12 cellular contexts compared by ENCODE assay signal in the genomic region with DNA sequence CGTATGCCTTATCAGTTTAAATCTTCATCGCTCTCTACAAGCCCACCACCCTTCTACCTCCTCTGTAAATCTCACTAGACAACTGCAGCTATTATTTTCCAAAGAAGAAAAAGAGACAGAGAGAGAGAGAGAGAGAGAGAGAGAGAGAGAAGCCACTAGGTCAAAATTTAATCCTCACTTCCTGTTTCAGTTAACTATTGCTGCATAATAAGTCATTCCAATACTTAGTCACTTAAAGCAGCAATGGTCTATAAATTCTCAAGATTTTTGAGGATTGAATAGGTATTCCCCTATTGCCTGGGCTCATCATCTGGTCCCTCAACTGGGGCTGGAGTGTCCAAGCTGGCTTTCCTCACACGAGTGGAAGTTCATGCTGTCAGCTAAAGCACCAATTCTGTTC.
DNase-seq lines count a peak whose midpoint lies in the region; ATAC-seq, FAIRE-seq and TF ChIP-seq lines count a peak whose summit lies in the region.
"Had no signal": no experiment of that assay in that cellular context is flagged by ENCODE, and none has a peak within 500 bp of the region (broad histone marks: within the 10 kb centered on the region; RNA-seq: fewer than 3 reads in every experiment).

No MANE protein-coding gene starts in this region.

- intact Hi-C loops in GM12878 (cut with micrococcal nuclease; ENCODE audit: unreplicated experiment) (no loop called here), HepG2 (cut with micrococcal nuclease; ENCODE audit: unreplicated experiment) (no loop called here), posterior vena cava (cut with DNase I) (no loop called here)

- no peak for FAIRE-seq in GM12878 (lab: Jason Lieb, UNC)
- FAIRE-seq in HepG2 (lab: Jason Lieb, UNC), result no peak

- H3K27ac Mint-ChIP-seq in stimulated activated naive CD8-positive, alpha-beta T cell treated with anti-CD3 and anti-CD28 coated beads, Interleukin-15, amount 100 ng/mL, for 72 hours, result no peak overlapping the region
- H3K27ac Mint-ChIP-seq: CD4-positive, alpha-beta memory T cell had no signal

- H3K27ac ChIP-seq in GM12878 (ENCODE audit: control insufficient read depth, insufficient read depth) (no peak overlapping the region), HepG2 (ENCODE audit: extremely low read length, insufficient read depth, low read length) (no peak overlapping the region)
- H3K27ac ChIP-seq: neutrophil, WERI-Rb-1 had no signal

- H3K4me2 ChIP-seq in GM12878 (ENCODE audit: control insufficient read depth, insufficient read depth) (no peak overlapping the region), HepG2 (ENCODE audit: low read depth, low read length) (no peak overlapping the region)

- no peak overlapping the region for H2AFZ ChIP-seq in GM12878 (ENCODE audit: control insufficient read depth, low read depth, low read length)
- no peak overlapping the region for H2AFZ ChIP-seq in HepG2 (ENCODE audit: low read length)

- H3K9me3 Mint-ChIP-seq in stimulated activated naive CD8-positive, alpha-beta T cell treated with anti-CD3 and anti-CD28 coated beads, Interleukin-15, amount 100 ng/mL, for 72 hours, result no peaks in the 10 kb centered on the region
- H3K9me3 Mint-ChIP-seq: CD4-positive, alpha-beta memory T cell had no signal

- TF ChIP-seq POLR2A in GM12878 (IDR thresholded peaks at IDR 0.05; ENCODE audit: low read depth, low read length) (no peak), HepG2 (IDR thresholded peaks at IDR 0.05; ENCODE audit: insufficient read depth in 1 of 2, low read depth in 2 of 2, low read length in 2 of 2) (no peak)

- CTCF ChIA-PET in GM12878 (lab: Yijun Ruan, JAX), result interaction anchor here (0.6 to 1.0 kb wide), 2 partner anchors 13 to 24 kb away, joined by 3 to 4 read pairs; no protein-coding TSS in a partner anchor
- CTCF ChIA-PET in HepG2 (lab: Yijun Ruan, JAX; ENCODE audit: low intra/inter-chr PET ratio, low total read pairs), result no interaction called here

- H3K4me1 Mint-ChIP-seq in stimulated activated naive CD8-positive, alpha-beta T cell treated with anti-CD3 and anti-CD28 coated beads, Interleukin-15, amount 100 ng/mL, for 72 hours, result no peaks in the 10 kb centered on the region

- no peak overlapping the region for H3K9ac ChIP-seq in GM12878 (ENCODE audit: control insufficient read depth, insufficient read depth, low read length)
- H3K9ac ChIP-seq in HepG2 (ENCODE audit: insufficient read depth, low read depth, low read length), result no peak overlapping the region

- ATAC-seq in GM21515 (IDR thresholded peaks at IDR 0.05; ENCODE audit: unreplicated experiment), result peak; percentile 68
- ATAC-seq in HG03280 (IDR thresholded peaks at IDR 0.05; ENCODE audit: unreplicated experiment), result peak; percentile 73
- peak; percentile 59 for ATAC-seq in GM12878
- no peak for ATAC-seq in stimulated activated naive CD8-positive, alpha-beta T cell treated with anti-CD3 and anti-CD28 coated beads, Interleukin-15, amount 100 ng/mL, for 72 hours
- no peak for ATAC-seq in HepG2

- H3K79me2 ChIP-seq in GM12878 (ENCODE audit: control insufficient read depth, insufficient read depth, low read length), result no peaks in the 10 kb centered on the region
- H3K79me2 ChIP-seq in HepG2 (ENCODE audit: insufficient read depth, low read length), result no peaks in the 10 kb centered on the region

- no peaks in the 10 kb centered on the region for H3K27me3 ChIP-seq in GM12878 (replicated peaks in 1 of 2; ENCODE audit: control insufficient read depth in 2 of 2, insufficient read depth in 2 of 2, low read length in 1 of 2)
- no peaks in the 10 kb centered on the region for H3K27me3 ChIP-seq in HepG2 (ENCODE audit: control insufficient read depth in 1 of 2, insufficient read depth in 2 of 2, low read length in 2 of 2)
- H3K27me3 ChIP-seq: neutrophil had no signal

- TF ChIP-seq EP300 in GM12878 (IDR thresholded peaks at IDR 0.05; ENCODE audit: borderline replicate concordance in 1 of 2, control insufficient read depth in 1 of 2, low read depth in 2 of 2, low read length in 2 of 2), result no peak
- TF ChIP-seq EP300 in HepG2 (IDR thresholded peaks at IDR 0.05; ENCODE audit: low read depth in 2 of 2, low read length in 2 of 2), result no peak
- TF ChIP-seq EP300 in HepG2 (CRISPR knock-in tag; IDR thresholded peaks at IDR 0.05; ENCODE audit: borderline replicate concordance), result no peak

- WGBS in GM12878 (ENCODE audit: insufficient coverage, insufficient replicate concordance, low lambda C conversion rate, missing lambda C conversion rate), result 49% methylated on average over 3 of the region's 3 CpGs
- WGBS in HepG2 (ENCODE audit: low lambda C conversion rate), result 97% methylated on average over 3 of the region's 3 CpGs

- H4K20me1 ChIP-seq in GM12878 (ENCODE audit: control insufficient read depth, insufficient read depth) (no peaks in the 10 kb centered on the region), HepG2 (ENCODE audit: insufficient read depth, low read length) (no peaks in the 10 kb centered on the region)

- H3K4me1 ChIP-seq in GM12878 (ENCODE audit: control insufficient read depth, insufficient read depth, low read length) (no peaks in the 10 kb centered on the region), HepG2 (ENCODE audit: insufficient read depth, low read length) (no peaks in the 10 kb centered on the region)

- BruUV-seq in GM12878 (replicated peaks; lab: Mats Ljungman, UMichigan) (no TSS peak), HepG2 (replicated peaks; lab: Mats Ljungman, UMichigan) (no TSS peak)

- DNase-seq in EL, result peak; percentile 69
- no peak for DNase-seq in GM12878 (ENCODE audit: low read depth, low spot score)
- DNase-seq in stimulated activated naive CD8-positive, alpha-beta T cell treated with anti-CD3 and anti-CD28 coated beads, Interleukin-15, amount 100 ng/mL, for 72 hours, result no peak
- DNase-seq in HepG2 (ENCODE audit: low spot score), result no peak
- no peak for DNase-seq in NCI-H2029 treated with DMSO at 0.1 percent for 48 hours (lab: John Stamatoyannopoulos, UW)
- no peak for DNase-seq in posterior vena cava (ENCODE audit: low spot score)
- DNase-seq: CD4-positive, alpha-beta memory T cell; NCI-H2227 treated with DMSO at 0.1 percent for 48 hours; WERI-Rb-1 had no signal

- H3K4me3 ChIP-seq in GM12878, result no peak overlapping the region
- H3K4me3 ChIP-seq in HepG2 (replicated peaks in 1 of 3; ENCODE audit: insufficient read depth in 1 of 3, low read depth in 2 of 3, low read length in 3 of 3), result no peak overlapping the region

- no peak for TF ChIP-seq CTCF in GM12878 (IDR thresholded peaks at IDR 0.05 in 2 of 3, conservative IDR thresholded peaks at IDR 0.05 in 1 of 3; ENCODE audit: control insufficient read depth in 2 of 3, extremely low read depth in 1 of 3, insufficient read depth in 1 of 3, low read depth in 3 of 3, low read length in 3 of 3)
- no peak for TF ChIP-seq CTCF in HepG2 (CRISPR knock-in tag; IDR thresholded peaks at IDR 0.05)

- no peak overlapping the region for H3K4me3 Mint-ChIP-seq in stimulated activated naive CD8-positive, alpha-beta T cell treated with anti-CD3 and anti-CD28 coated beads, Interleukin-15, amount 100 ng/mL, for 72 hours
- H3K4me3 Mint-ChIP-seq: CD4-positive, alpha-beta memory T cell had no signal

- POLR2A ChIA-PET in GM12878 (lab: Charles Lee) (interaction anchor here (0.8 kb wide), 1 partner anchor 57 kb away, joined by 3 read pairs; no protein-coding TSS in a partner anchor), HepG2 (lab: Yijun Ruan, JAX) (no interaction called here)

- TF ChIP-seq RAD21 in GM12878 (IDR thresholded peaks at IDR 0.05; ENCODE audit: insufficient read depth, low read depth, low read length) (no peak), HepG2 (CRISPR knock-in tag; IDR thresholded peaks at IDR 0.05) (no peak)

- in situ Hi-C loops in GM12878 (cut with MboI) (no loop called here), HepG2 (cut with HindIII; ENCODE audit: extremely low pct_ligation_motif_present, low pct_unique_long_range_greater_than_20kb) (no loop called here)

- no peaks in the 10 kb centered on the region for H3K9me3 ChIP-seq in GM12878 (replicated peaks; ENCODE audit: control insufficient read depth, insufficient read depth, low read length)
- H3K9me3 ChIP-seq in HepG2 (ENCODE audit: low read length), result no peaks in the 10 kb centered on the region
- H3K9me3 ChIP-seq: neutrophil had no signal

- no peaks in the 10 kb centered on the region for H3K27me3 Mint-ChIP-seq in stimulated activated naive CD8-positive, alpha-beta T cell treated with anti-CD3 and anti-CD28 coated beads, Interleukin-15, amount 100 ng/mL, for 72 hours
- H3K27me3 Mint-ChIP-seq: CD4-positive, alpha-beta memory T cell had no signal

- RAD21 ChIA-PET in GM12878 (lab: Charles Lee; ENCODE audit: unreplicated experiment), result no interaction called here

- SMC1A ChIA-PET in GM12878 (lab: Charles Lee; ENCODE audit: uncharacterized antibody, unreplicated experiment), result interaction anchor here (1.4 to 1.8 kb wide), 2 partner anchors 24 to 57 kb away, joined by 3 to 5 read pairs; no protein-coding TSS in a partner anchor

- H3K36me3 ChIP-seq in GM12878 (ENCODE audit: control insufficient read depth in 2 of 2, insufficient read depth in 2 of 2, low read length in 1 of 2), result no peaks in the 10 kb centered on the region
- no peaks in the 10 kb centered on the region; a peak in 2 of 5 replicates for H3K36me3 ChIP-seq in HepG2 (replicated peaks in 1 of 2; ENCODE audit: control insufficient read depth in 1 of 2, insufficient read depth in 2 of 2, low read length in 2 of 2)
- H3K36me3 ChIP-seq: neutrophil, WERI-Rb-1 had no signal

TF ChIP-seq in HepG2, 621 proteins besides CTCF, POLR2A, EP300 and RAD21 (continues in another document):
- no peak for TF ChIP-seq CCDC6 (CRISPR knock-in tag; IDR thresholded peaks at IDR 0.05)
- TF ChIP-seq MAFK (conservative IDR thresholded peaks at IDR 0.05 in 1 of 2, IDR thresholded peaks at IDR 0.05 in 1 of 2; ENCODE audit: low read length in 2 of 2), result no peak

Comparison
In these comparisons a context has a peak if more than half of its experiments do, and no peak if none do; other contexts are left out.
1. ATAC-seq: peak in GM21515 (single experiment), HG03280 (single experiment) and GM12878 (single experiment); none in stimulated activated naive CD8-positive, alpha-beta T cell treated with anti-CD3 and anti-CD28 coated beads, Interleukin-15, amount 100 ng/mL, for 72 hours (single experiment) and HepG2 (single experiment).